8 cellular contexts compared by ENCODE assay signal in the genomic region with DNA sequence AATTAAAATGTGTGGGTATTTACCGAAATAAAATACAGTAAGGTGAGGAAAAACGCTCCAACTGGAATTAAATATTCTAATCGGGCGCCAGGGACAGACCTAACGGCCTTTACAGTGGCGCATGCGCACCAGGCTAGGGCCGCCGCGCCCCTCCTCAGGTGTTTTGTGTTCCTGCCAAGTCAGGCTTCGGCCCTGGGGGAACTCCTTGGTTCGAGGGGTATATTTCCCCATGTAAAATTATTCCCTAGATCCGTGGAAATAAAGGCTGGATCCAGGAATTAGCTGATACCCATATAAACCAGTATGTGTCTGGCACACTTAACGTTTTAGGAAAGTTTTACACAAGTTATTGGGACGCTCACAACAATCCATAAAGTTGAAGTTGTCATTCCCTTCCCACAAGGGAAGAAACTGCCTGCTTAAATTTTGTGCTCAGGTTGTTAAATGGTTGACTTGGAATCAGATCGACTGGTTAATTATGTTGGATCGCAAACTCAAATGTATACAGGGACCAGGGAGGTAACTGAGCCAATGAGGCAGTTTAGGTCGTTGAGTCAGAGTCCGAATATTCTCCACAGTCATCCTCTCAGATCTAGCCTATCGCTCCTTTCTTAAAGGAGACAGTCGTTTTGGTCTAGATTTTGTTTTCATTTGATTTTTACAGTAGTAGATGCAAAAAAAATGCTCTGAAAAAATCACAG. TPM values are rescaled to one million over a fixed set of nuclear protein-coding genes. Genes with fewer than 3 reads are reported as not detected.
A peak's percentile ranks its signal among the peaks of the same experiment; 100 is the strongest.
DNase-seq lines count a peak whose midpoint lies in the region; ATAC-seq, FAIRE-seq and TF ChIP-seq lines count a peak whose summit lies in the region.

No MANE protein-coding gene starts in this region.

- no peaks in the 10 kb centered on the region for H4K20me1 ChIP-seq in keratinocyte (ENCODE audit: control insufficient read depth, extremely low read depth, insufficient read depth, low read length)

- H3K4me3 ChIP-seq in keratinocyte (ENCODE audit: control insufficient read depth in 2 of 3, extremely low read depth in 1 of 3, insufficient read depth in 2 of 3, low read depth in 1 of 3, low read length in 3 of 3): peak overlapping the region; percentile 86 to 99 (median 97)

- H3K79me2 ChIP-seq in keratinocyte (ENCODE audit: control insufficient read depth, insufficient read depth, low read length): peaks cover 43% of the 10 kb centered on the region

- H3K27me3 Mint-ChIP-seq in central memory CD8-positive, alpha-beta T cell: no peaks in the 10 kb centered on the region

- no peaks in the 10 kb centered on the region for H3K9me3 Mint-ChIP-seq in central memory CD8-positive, alpha-beta T cell

- dilution Hi-C loops in keratinocyte (cut with MboI; ENCODE audit: extremely low pct_ligation_motif_present, low sequenced_read_pairs): no loop called here

- peak overlapping the region; percentile 92 for H3K9ac ChIP-seq in keratinocyte (ENCODE audit: control insufficient read depth, extremely low read depth, insufficient read depth, low read length)

- peak overlapping the region; percentile 96 for H3K27ac Mint-ChIP-seq in central memory CD8-positive, alpha-beta T cell (ENCODE audit: low read depth)

- H3K27me3 ChIP-seq in keratinocyte (ENCODE audit: control insufficient read depth, extremely low read depth, insufficient read depth, low read length): no peaks in the 10 kb centered on the region

- H3K4me2 ChIP-seq in keratinocyte (ENCODE audit: control insufficient read depth, extremely low read depth, insufficient read depth, low read depth, low read length): peak overlapping the region; percentile 94

- H3K36me3 Mint-ChIP-seq in central memory CD8-positive, alpha-beta T cell (ENCODE audit: insufficient read depth): peaks cover 20% of the 10 kb centered on the region

- peak overlapping the region; percentile 99 for H3K4me3 Mint-ChIP-seq in central memory CD8-positive, alpha-beta T cell

- no peak for TF ChIP-seq CTCF in keratinocyte (optimal IDR thresholded peaks at IDR 0.05 in 1 of 3, IDR thresholded peaks at IDR 0.05 in 1 of 3, conservative IDR thresholded peaks at IDR 0.05 in 1 of 3; ENCODE audit: extremely low read depth in 1 of 3, insufficient read depth in 2 of 3, low read length in 3 of 3)

- H3K4me1 ChIP-seq in keratinocyte (ENCODE audit: control insufficient read depth, extremely low read depth, insufficient read depth, low read length): peaks cover 12% of the 10 kb centered on the region

- H3K36me3 ChIP-seq in keratinocyte (ENCODE audit: control insufficient read depth in 2 of 2, extremely low read depth in 1 of 2, insufficient read depth in 2 of 2, low read length in 2 of 2): peaks cover 4 to 10% of the 10 kb centered on the region in 2 experiments

- H3K9me1 ChIP-seq in keratinocyte (ENCODE audit: control insufficient read depth, extremely low read depth, insufficient read depth, low read length): no peaks in the 10 kb centered on the region

- H3K9me3 ChIP-seq in keratinocyte (ENCODE audit: control insufficient read depth, low read depth, low read length): no peaks in the 10 kb centered on the region

- H3K27ac ChIP-seq in keratinocyte (ENCODE audit: control insufficient read depth, insufficient read depth, low read length): peak overlapping the region; percentile 100

- DNase-seq in DMS 273 treated with DMSO at 0.1 percent for 48 hours (lab: John Stamatoyannopoulos, UW): peak; percentile 51
- DNase-seq in NCI-H2227 treated with DMSO at 0.1 percent for 48 hours (lab: John Stamatoyannopoulos, UW): peak; percentile 90
- DNase-seq in activated CD4-positive, alpha-beta T cell treated with anti-CD3 and anti-CD28 coated beads for 1 hour: peak; percentile 71
- peak; percentile 57 to 58 for DNase-seq in central memory CD8-positive, alpha-beta T cell (ENCODE audit: low spot score in 2 of 2)
- peak; percentile 23 for DNase-seq in keratinocyte (ENCODE audit: low read depth, low spot score)
- peak; percentile 74 for DNase-seq in stimulated activated CD4-positive, alpha-beta T cell treated with anti-CD3 and anti-CD28 coated beads, Interleukin-12 subunit alpha, Interleukin-12 subunit beta, amount 100 ng/mL, for 4 hours

- peaks cover 11% of the 10 kb centered on the region for H3K4me1 Mint-ChIP-seq in central memory CD8-positive, alpha-beta T cell

- peak; percentile 39 for ATAC-seq in HG02970 (IDR thresholded peaks at IDR 0.05; ENCODE audit: low FRiP score, unreplicated experiment)
- no peak for ATAC-seq in central memory CD8-positive, alpha-beta T cell (replicated peaks; ENCODE audit: extremely low read depth, poor library complexity, severe bottlenecking)
- ATAC-seq in HG03175 (IDR thresholded peaks at IDR 0.05; ENCODE audit: unreplicated experiment): no peak

- H2AFZ ChIP-seq in keratinocyte (ENCODE audit: control insufficient read depth, low read length): peak overlapping the region; percentile 99

- FAIRE-seq in keratinocyte (lab: Jason Lieb, UNC): peak; percentile 39

RNA-seq across cellular contexts. Expression of a gene that starts 0.6 kb away (rescaled TPM):
- polyA plus RNA-seq in keratinocyte: 49.4 to 68.2 TPM (median 52.8 TPM) in 3 replicates
- polyA plus RNA-seq in keratinocyte (2011; ENCODE audit: low read depth): 39.5 TPM
- polyA plus RNA-seq in keratinocyte (2011; cell fraction: cytosol; rRNA removed): 31.8 and 40.1 TPM in 2 replicates
- 120 and 131 TPM in 2 replicates for polyA plus RNA-seq in keratinocyte (2011; cell fraction: nucleus; rRNA removed)
- polyA plus RNA-seq in keratinocyte (2012; ENCODE audit: low replicate concordance): 35.8 and 37.4 TPM in 2 replicates
- 32.4 to 67.5 TPM (median 46.2 TPM) in 3 replicates for polyA minus RNA-seq in keratinocyte
- polyA minus RNA-seq in keratinocyte (2011; cell fraction: cytosol; rRNA and poly(A)+ RNA removed): 27.4 TPM
- polyA minus RNA-seq in keratinocyte (2011; cell fraction: nucleus; rRNA and poly(A)+ RNA removed): 24.5 and 52.6 TPM in 2 replicates

RNA-seq across cellular contexts. Expression of a gene that starts 46.0 kb away (rescaled TPM):
- polyA plus RNA-seq in keratinocyte: 90.0 to 139 TPM (median 106 TPM) in 3 replicates
- polyA plus RNA-seq in keratinocyte (2011; ENCODE audit: low read depth): 139 TPM
- polyA plus RNA-seq in keratinocyte (2011; cell fraction: cytosol; rRNA removed): 176 and 184 TPM in 2 replicates
- 79.5 and 87.5 TPM in 2 replicates for polyA plus RNA-seq in keratinocyte (2011; cell fraction: nucleus; rRNA removed)
- polyA plus RNA-seq in keratinocyte (2012; ENCODE audit: low replicate concordance): 296 and 415 TPM in 2 replicates
- 23.5 to 45.1 TPM (median 26.6 TPM) in 3 replicates for polyA minus RNA-seq in keratinocyte
- 110 TPM for polyA minus RNA-seq in keratinocyte (2011; cell fraction: cytosol; rRNA and poly(A)+ RNA removed)
- polyA minus RNA-seq in keratinocyte (2011; cell fraction: nucleus; rRNA and poly(A)+ RNA removed): 14.6 and 35.7 TPM in 2 replicates

Comparison
In these comparisons a context has a peak if more than half of its experiments do, and no peak if none do; other contexts are left out.
1. DNase-seq: peak in every context shown above with its lines; median percentile 90 in NCI-H2227 treated with DMSO at 0.1 percent for 48 hours; 74 in stimulated activated CD4-positive, alpha-beta T cell treated with anti-CD3 and anti-CD28 coated beads, Interleukin-12 subunit alpha, Interleukin-12 subunit beta, amount 100 ng/mL, for 4 hours; 71 in activated CD4-positive, alpha-beta T cell treated with anti-CD3 and anti-CD28 coated beads for 1 hour; 58 in central memory CD8-positive, alpha-beta T cell; 51 in DMS 273 treated with DMSO at 0.1 percent for 48 hours; 23 in keratinocyte.